ENCODE assay signal across 26 cellular contexts in genomic region chr4:122772311-122772710, GRCh38. TPM values are rescaled to one million over a fixed set of nuclear protein-coding genes. Genes with fewer than 3 reads are reported as not detected.
DNase-seq lines count a peak whose midpoint lies in the region; ATAC-seq, FAIRE-seq and TF ChIP-seq lines count a peak whose summit lies in the region.
"Had no signal": no experiment of that assay in that cellular context is flagged by ENCODE, and none has a peak within 500 bp of the region (broad histone marks: within the 10 kb centered on the region; RNA-seq: fewer than 3 reads in every experiment).

No MANE protein-coding gene starts in this region.

- H3K9ac ChIP-seq in GM23248 = no peak overlapping the region

- H4K20me1 ChIP-seq in GM23248 (ENCODE audit: insufficient read depth) = no peaks in the 10 kb centered on the region

- 52 to 55% methylated on average over 6 of the region's 6 CpGs for WGBS in GM23248 (ENCODE audit: low coverage in 1 of 2, low lambda C conversion rate in 2 of 2, missing lambda C conversion rate in 2 of 2), 2 experiments

- TF ChIP-seq CTCF in bronchial epithelial cell (IDR thresholded peaks at IDR 0.05; ENCODE audit: insufficient read depth, low read length, severe bottlenecking) = no peak
- TF ChIP-seq CTCF in fibroblast of villous mesenchyme (IDR thresholded peaks at IDR 0.05; ENCODE audit: insufficient read depth, low read depth, low read length) = no peak

- H3F3A ChIP-seq in GM23248 (ENCODE audit: insufficient read depth) = peaks cover 29% of the 10 kb centered on the region

- DNase-seq in GM23248 (peak; percentile 73), NCI-H226 (peak; percentile 65), bronchial epithelial cell (ENCODE audit: low read depth) (peak; percentile 74), fibroblast of villous mesenchyme (ENCODE audit: low read depth) (peak; percentile 18), retina (no peak)
- DNase-seq: activated CD4-positive, alpha-beta T cell treated with anti-CD3 and anti-CD28 coated beads for 1 hour; activated CD8-positive, alpha-beta T cell treated with anti-CD3 and anti-CD28 coated beads for 36 hours; activated effector memory CD4-positive, alpha-beta T cell treated with Interleukin-2 at 50 U/mL for 16 hours; activated naive CD8-positive, alpha-beta T cell treated with anti-CD3 and anti-CD28 coated beads for 36 hours; Calu3; effector CD4-positive, alpha-beta T cell; erythroblast; H9; NCI-H146; NCI-H510A treated with DMSO at 0.1 percent for 48 hours; PC-9; SIG-M5; stomach; T-helper 1 cell; tibial artery had no signal

- H3K4me1 ChIP-seq in GM23248 (ENCODE audit: insufficient read depth) = peaks cover 32% of the 10 kb centered on the region
- H3K4me1 ChIP-seq: stomach, tibial artery had no signal

- H3K4me3 ChIP-seq in GM23248 (no peak overlapping the region), bronchial epithelial cell (ENCODE audit: low read depth, low read length) (no peak overlapping the region), fibroblast of villous mesenchyme (ENCODE audit: low read depth, low read length) (no peak overlapping the region)
- H3K4me3 ChIP-seq: lung, PC-9, stomach, tibial artery had no signal

- no peak for FAIRE-seq in bronchial epithelial cell (lab: Jason Lieb, UNC)

- H3K27me3 ChIP-seq in GM23248 (replicated peaks; ENCODE audit: insufficient read depth) (no peaks in the 10 kb centered on the region), bronchial epithelial cell (ENCODE audit: control insufficient read depth, insufficient read depth, low read length) (no peaks in the 10 kb centered on the region)
- H3K27me3 ChIP-seq: stomach, tibial artery had no signal

- peak overlapping the region; percentile 70 for H3K27ac ChIP-seq in GM23248
- H3K27ac ChIP-seq: HL-60, PC-9, stomach, tibial artery had no signal

- H3K36me3 ChIP-seq in GM23248 (ENCODE audit: low read depth) = no peaks in the 10 kb centered on the region
- H3K36me3 ChIP-seq in bronchial epithelial cell (ENCODE audit: control insufficient read depth, insufficient read depth, low read length) = no peaks in the 10 kb centered on the region
- H3K36me3 ChIP-seq: stomach, tibial artery had no signal

- H3K9me2 ChIP-seq in GM23248 (ENCODE audit: insufficient read depth) = no peaks in the 10 kb centered on the region

- ATAC-seq in GM18511 (IDR thresholded peaks at IDR 0.05; ENCODE audit: unreplicated experiment) (no peak), HG03175 (IDR thresholded peaks at IDR 0.05; ENCODE audit: unreplicated experiment) (no peak), HG02588 (IDR thresholded peaks at IDR 0.05; ENCODE audit: unreplicated experiment) (no peak)
- ATAC-seq: activated CD8-positive, alpha-beta T cell treated with anti-CD3 and anti-CD28 coated beads for 36 hours had no signal

- peak overlapping the region; percentile 8 for H3K4me2 ChIP-seq in GM23248 (ENCODE audit: unreplicated experiment)
- H3K4me2 ChIP-seq: PC-9 had no signal

- H3K9me3 ChIP-seq in GM23248 (ENCODE audit: low read depth) = no peaks in the 10 kb centered on the region
- H3K9me3 ChIP-seq: stomach, tibial artery had no signal

- in situ Hi-C loops in GM23248 (cut with MboI) = no loop called here

- H2AFZ ChIP-seq in GM23248 = peak overlapping the region; percentile 66
- H2AFZ ChIP-seq: PC-9 had no signal

- peaks cover 14% of the 10 kb centered on the region for H3K79me2 ChIP-seq in GM23248 (ENCODE audit: insufficient read depth)

RNA-seq across cellular contexts. Expression of gene BBS12, which starts 39.8 kb away (rescaled TPM):
- 3.5 and 7.1 TPM in 2 replicates for total RNA-seq in GM23248 (2014; rRNA removed; shearing (Covaris generic))
- polyA plus RNA-seq in GM23248 (2016; fragmentation: Nextera tagmentation; extraction: Ambion mirVana) = 5.0 and 5.2 TPM in 2 replicates
- total RNA-seq in bronchial epithelial cell (4.5 and 6.8 TPM in 2 replicates), fibroblast of villous mesenchyme (3.9 and 4.7 TPM in 2 replicates)

RNA-seq across cellular contexts. Expression of gene FGF2, which starts 54.3 kb away (rescaled TPM):
- 293 and 306 TPM in 2 replicates for total RNA-seq in GM23248 (2014; rRNA removed; shearing (Covaris generic))
- polyA plus RNA-seq in GM23248 (2016; fragmentation: Nextera tagmentation; extraction: Ambion mirVana) = 36.9 and 38.4 TPM in 2 replicates
- total RNA-seq in bronchial epithelial cell (9.2 and 14.8 TPM in 2 replicates), fibroblast of villous mesenchyme (66.0 and 176 TPM in 2 replicates)
- polyA plus RNA-seq: CD14-positive monocyte had no signal
